Comparison of ENCODE assay signal across 9 cellular contexts in genomic region chr14:92951912-92952471, GRCh38. TPM values are rescaled to one million over a fixed set of nuclear protein-coding genes. Genes with fewer than 3 reads are reported as not detected.
A peak's percentile ranks its signal among the peaks of the same experiment; 100 is the strongest.
DNase-seq lines count a peak whose midpoint lies in the region; ATAC-seq, FAIRE-seq and TF ChIP-seq lines count a peak whose summit lies in the region.
"Had no signal": no experiment of that assay in that cellular context is flagged by ENCODE, and none has a peak within 500 bp of the region (broad histone marks: within the 10 kb centered on the region; RNA-seq: fewer than 3 reads in every experiment).

No MANE protein-coding gene starts in this region.

- H3K9me3 ChIP-seq in BLaER1: no peaks in the 10 kb centered on the region
- no peaks in the 10 kb centered on the region for H3K9me3 ChIP-seq in PC-3 (ENCODE audit: low read length)
- no peaks in the 10 kb centered on the region for H3K9me3 ChIP-seq in fibroblast of lung (ENCODE audit: control insufficient read depth, insufficient read depth, low read depth, low read length)

- H3K9me3 Mint-ChIP-seq in activated T-cell treated with anti-CD3 and anti-CD28 coated beads, Interleukin-2, amount 50 U/mL, for 72 hours: no peaks in the 10 kb centered on the region
- no peaks in the 10 kb centered on the region for H3K9me3 Mint-ChIP-seq in nephron progenitor cell
- H3K9me3 Mint-ChIP-seq in stimulated activated naive CD8-positive, alpha-beta T cell treated with anti-CD3 and anti-CD28 coated beads, Interleukin-15, Interleukin-2, amounts not matched to agents 100 ng/mL and 50 ng/mL, for 24 hours: no peaks in the 10 kb centered on the region
- H3K9me3 Mint-ChIP-seq: IgD-negative memory B cell had no signal

- H3K4me1 ChIP-seq in BLaER1: peaks cover 10% of the 10 kb centered on the region
- no peaks in the 10 kb centered on the region for H3K4me1 ChIP-seq in PC-3 (ENCODE audit: insufficient read depth, low read length)
- H3K4me1 ChIP-seq in fibroblast of lung (ENCODE audit: control insufficient read depth, extremely low read depth, insufficient read depth, low read length): no peaks in the 10 kb centered on the region

- H3K9ac ChIP-seq in BLaER1 (peak overlapping the region; percentile 5; the same call in 1 of the 2 replicates), PC-3 (ENCODE audit: low read length) (no peak overlapping the region), fibroblast of lung (ENCODE audit: insufficient read depth, low read length) (no peak overlapping the region)

- peak; percentile 98 for DNase-seq in GM19239 (ENCODE audit: insufficient read length, low spot score)
- DNase-seq in HK-2 (ENCODE audit: unreplicated experiment): peak; percentile 83
- DNase-seq in PC-3: peak; percentile 68
- DNase-seq in activated T-cell treated with anti-CD3 and anti-CD28 coated beads, Interleukin-2, amount 50 U/mL, for 72 hours: peak; percentile 78 to 86
- peak; percentile 36 to 62 for DNase-seq in fibroblast of lung (ENCODE audit: low read depth in 2 of 2)
- peak; percentile 89 for DNase-seq in nephron progenitor cell

- H3K27me3 Mint-ChIP-seq in activated T-cell treated with anti-CD3 and anti-CD28 coated beads, Interleukin-2, amount 50 U/mL, for 72 hours (ENCODE audit: low read depth): no peaks in the 10 kb centered on the region
- H3K27me3 Mint-ChIP-seq in nephron progenitor cell (ENCODE audit: low read depth, poor library complexity): peaks cover 3% of the 10 kb centered on the region
- no peaks in the 10 kb centered on the region for H3K27me3 Mint-ChIP-seq in stimulated activated naive CD8-positive, alpha-beta T cell treated with anti-CD3 and anti-CD28 coated beads, Interleukin-15, Interleukin-2, amounts not matched to agents 100 ng/mL and 50 ng/mL, for 24 hours
- H3K27me3 Mint-ChIP-seq: IgD-negative memory B cell had no signal

- peaks cover 2% of the 10 kb centered on the region; the same call in 1 of the 2 replicates for H4K20me1 ChIP-seq in BLaER1
- H4K20me1 ChIP-seq in PC-3 (ENCODE audit: low read length): no peaks in the 10 kb centered on the region
- H4K20me1 ChIP-seq in fibroblast of lung (ENCODE audit: control insufficient read depth, extremely low read depth, insufficient read depth, low read length): no peaks in the 10 kb centered on the region

- CTCF ChIA-PET in PC-3 (lab: Charles Lee): interaction anchor here (0.5 to 2.0 kb wide), 3 partner anchors 162 to 232 kb away, joined by 3 to 15 read pairs (median 6); no protein-coding TSS in a partner anchor

- no peaks in the 10 kb centered on the region for H3K79me2 ChIP-seq in PC-3 (ENCODE audit: low read length)
- no peaks in the 10 kb centered on the region for H3K79me2 ChIP-seq in fibroblast of lung (ENCODE audit: control insufficient read depth, insufficient read depth, low read length)

- no TSS peak for BruUV-seq in PC-3 (replicated peaks; lab: Mats Ljungman, UMichigan)

- TF ChIP-seq CTCF in PC-3 (conservative IDR thresholded peaks at IDR 0.05; ENCODE audit: low read depth, low read length) (peak; percentile 94), fibroblast of lung (conservative IDR thresholded peaks at IDR 0.05 in 1 of 2, IDR thresholded peaks at IDR 0.05 in 1 of 2; ENCODE audit: low read depth in 1 of 2, low read length in 2 of 2) (peak; percentile 87 to 93), nephron progenitor cell (IDR thresholded peaks at IDR 0.05) (peak; percentile 97)

- H3K27ac ChIP-seq in BLaER1 (no peak overlapping the region), PC-3 (ENCODE audit: low read length) (no peak overlapping the region), fibroblast of lung (ENCODE audit: insufficient read depth, low read length) (no peak overlapping the region)

- H3K4me3 Mint-ChIP-seq in activated T-cell treated with anti-CD3 and anti-CD28 coated beads, Interleukin-2, amount 50 U/mL, for 72 hours: no peak overlapping the region
- no peak overlapping the region for H3K4me3 Mint-ChIP-seq in nephron progenitor cell
- no peak overlapping the region for H3K4me3 Mint-ChIP-seq in stimulated activated naive CD8-positive, alpha-beta T cell treated with anti-CD3 and anti-CD28 coated beads, Interleukin-15, Interleukin-2, amounts not matched to agents 100 ng/mL and 50 ng/mL, for 24 hours
- H3K4me3 Mint-ChIP-seq: IgD-negative memory B cell had no signal

- no peak overlapping the region for H3K27ac Mint-ChIP-seq in activated T-cell treated with anti-CD3 and anti-CD28 coated beads, Interleukin-2, amount 50 U/mL, for 72 hours
- no peak overlapping the region for H3K27ac Mint-ChIP-seq in nephron progenitor cell
- peak overlapping the region; percentile 63 for H3K27ac Mint-ChIP-seq in stimulated activated naive CD8-positive, alpha-beta T cell treated with anti-CD3 and anti-CD28 coated beads, Interleukin-15, Interleukin-2, amounts not matched to agents 100 ng/mL and 50 ng/mL, for 24 hours

- no peak overlapping the region for H3K4me3 ChIP-seq in BLaER1
- no peak overlapping the region for H3K4me3 ChIP-seq in PC-3 (ENCODE audit: low read length)
- no peak overlapping the region for H3K4me3 ChIP-seq in fibroblast of lung (replicated peaks in 1 of 4; ENCODE audit: control extremely low read depth in 1 of 4, insufficient read depth in 1 of 4, low read depth in 3 of 4, low read length in 4 of 4)

- no peaks in the 10 kb centered on the region for H3F3A ChIP-seq in PC-3 (ENCODE audit: low read length, unreplicated experiment)

- H3K4me2 ChIP-seq in BLaER1 (no peak overlapping the region; the same call in 1 of the 2 replicates), PC-3 (ENCODE audit: low read length) (no peak overlapping the region), fibroblast of lung (ENCODE audit: extremely low read depth, insufficient read depth, low read length) (no peak overlapping the region)

- H3K36me3 ChIP-seq in BLaER1 (peaks cover 59% of the 10 kb centered on the region), PC-3 (ENCODE audit: low read depth, low read length) (0 out of 2 replicates have a peak, but pooled peaks cover 4% of the 10 kb centered on the region), fibroblast of lung (ENCODE audit: control insufficient read depth, insufficient read depth, low read length) (no peaks in the 10 kb centered on the region)

- H3K9me2 ChIP-seq in PC-3 (replicated peaks; ENCODE audit: low read length): no peaks in the 10 kb centered on the region

- no peaks in the 10 kb centered on the region for H3K36me3 Mint-ChIP-seq in activated T-cell treated with anti-CD3 and anti-CD28 coated beads, Interleukin-2, amount 50 U/mL, for 72 hours (ENCODE audit: insufficient read depth in 2 of 2)
- no peaks in the 10 kb centered on the region for H3K36me3 Mint-ChIP-seq in nephron progenitor cell (ENCODE audit: low read depth)
- H3K36me3 Mint-ChIP-seq in stimulated activated naive CD8-positive, alpha-beta T cell treated with anti-CD3 and anti-CD28 coated beads, Interleukin-15, Interleukin-2, amounts not matched to agents 100 ng/mL and 50 ng/mL, for 24 hours (ENCODE audit: low read depth): peaks cover 15% of the 10 kb centered on the region

- intact Hi-C loops in PC-3 (cut with micrococcal nuclease): loop anchor here (1.0 kb wide), 2 partner anchors 161 to 187 kb away; no protein-coding TSS in a partner anchor

- ATAC-seq in PC-3: peak; percentile 96
- ATAC-seq in activated T-cell treated with anti-CD3 and anti-CD28 coated beads, Interleukin-2, amount 50 U/mL, for 72 hours (replicated peaks in 1 of 2): peak; percentile 90 to 93

- peaks cover 7% of the 10 kb centered on the region for H3K4me1 Mint-ChIP-seq in activated T-cell treated with anti-CD3 and anti-CD28 coated beads, Interleukin-2, amount 50 U/mL, for 72 hours (ENCODE audit: low read depth)
- H3K4me1 Mint-ChIP-seq in nephron progenitor cell: peaks cover 6% of the 10 kb centered on the region
- H3K4me1 Mint-ChIP-seq in stimulated activated naive CD8-positive, alpha-beta T cell treated with anti-CD3 and anti-CD28 coated beads, Interleukin-15, Interleukin-2, amounts not matched to agents 100 ng/mL and 50 ng/mL, for 24 hours (ENCODE audit: low read depth): peaks cover 3% of the 10 kb centered on the region

- FAIRE-seq in GM19239 (lab: Jason Lieb, UNC): peak; percentile 63

- POLR2A ChIA-PET in PC-3 (lab: Charles Lee; ENCODE audit: unreplicated experiment): no interaction called here

- H3K27me3 ChIP-seq in BLaER1 (no peaks in the 10 kb centered on the region), PC-3 (ENCODE audit: low read length) (no peaks in the 10 kb centered on the region), fibroblast of lung (ENCODE audit: control insufficient read depth, insufficient read depth, low read length) (no peaks in the 10 kb centered on the region)

- H2AFZ ChIP-seq in PC-3 (ENCODE audit: low read length) (0 out of 2 replicates have a peak overlapping the region, but pooled peaks have one; percentile 50), fibroblast of lung (ENCODE audit: low read length) (no peak overlapping the region)

RNA-seq across cellular contexts. Expression of gene CHGA, which starts 29.0 kb away (rescaled TPM):
- not detected in 2 replicates for total RNA-seq in PC-3 (2014; rRNA removed)
- total RNA-seq in activated T-cell treated with anti-CD3 and anti-CD28 coated beads, Interleukin-2, amount 50 U/mL, for 72 hours: not detected
- not detected in 2 replicates for total RNA-seq in fibroblast of lung
- polyA plus RNA-seq in fibroblast of lung: not detected in 2 replicates
- not detected in 2 replicates for polyA plus RNA-seq in fibroblast of lung (2012)
- not detected in 2 replicates for polyA minus RNA-seq in fibroblast of lung (ENCODE audit: low replicate concordance)
